23 cellular contexts compared by ENCODE assay signal in the genomic region with DNA sequence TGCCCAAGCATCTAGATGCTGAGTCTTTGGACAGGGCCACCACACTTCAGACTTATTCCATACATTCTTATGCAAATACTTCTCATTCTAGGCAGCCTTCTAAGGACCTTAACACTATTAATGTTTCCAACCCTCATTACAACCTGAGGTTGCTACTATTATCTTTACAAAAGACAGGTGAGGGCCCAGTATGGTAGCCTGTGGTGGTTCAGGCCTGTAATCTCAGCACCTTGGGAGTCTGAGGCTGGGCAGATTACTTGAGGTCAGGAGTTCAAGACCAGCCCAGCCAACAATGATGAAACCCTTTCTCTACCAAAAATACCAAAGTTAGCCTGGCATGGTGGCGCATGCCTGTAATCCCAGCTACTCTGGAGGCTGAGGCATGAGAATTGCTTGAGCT. TPM values are rescaled to one million over a fixed set of nuclear protein-coding genes. Genes with fewer than 3 reads are reported as not detected.
DNase-seq lines count a peak whose midpoint lies in the region; ATAC-seq, FAIRE-seq and TF ChIP-seq lines count a peak whose summit lies in the region.
"Had no signal": no experiment of that assay in that cellular context is flagged by ENCODE, and none has a peak within 500 bp of the region (broad histone marks: within the 10 kb centered on the region; RNA-seq: fewer than 3 reads in every experiment).

No MANE protein-coding gene starts in this region.

- no peak overlapping the region for H3K56ac ChIP-seq in H1 (replicated peaks; ENCODE audit: insufficient read length, low read depth, low read length)

- H4K8ac ChIP-seq in H1 (ENCODE audit: extremely low read depth, insufficient read depth, low read length), result no peak overlapping the region

- H3K14ac ChIP-seq in H1 (ENCODE audit: insufficient read length), result no peak overlapping the region

- no peak overlapping the region for H2BK5ac ChIP-seq in H1 (ENCODE audit: low read depth, low read length)

- H3K4me3 ChIP-seq in AG04450 (ENCODE audit: low read depth, low read length), result no peak overlapping the region
- H3K4me3 ChIP-seq in HUES64 (ENCODE audit: low read length), result no peak overlapping the region
- no peak overlapping the region for H3K4me3 ChIP-seq in H1 (ENCODE audit: extremely low read depth in 1 of 4, insufficient read depth in 2 of 4, low read depth in 3 of 4, low read length in 4 of 4)
- H3K4me3 ChIP-seq: A549 had no signal

- H3K9ac ChIP-seq in HUES64 (ENCODE audit: low read depth, low read length) (no peak overlapping the region), H1 (replicated peaks in 1 of 4; ENCODE audit: extremely low read depth in 1 of 4, low read depth in 3 of 4, low read length in 3 of 4) (no peak overlapping the region)

- H3K36me3 ChIP-seq in HUES64 (ENCODE audit: insufficient read depth, low read length) (peaks cover 29% of the 10 kb centered on the region), H1 (ENCODE audit: control insufficient read depth in 2 of 4, insufficient read depth in 4 of 4, low read length in 3 of 4) (peaks cover 8 to 45% (median 16%) of the 10 kb centered on the region in 4 experiments)

- H3K4me1 ChIP-seq in HUES64 (ENCODE audit: insufficient read depth, low read length) (no peaks in the 10 kb centered on the region), H1 (replicated peaks in 1 of 4; ENCODE audit: control insufficient read depth in 3 of 4, insufficient read depth in 4 of 4, low read length in 3 of 4) (peaks cover 0 to 7% (median 2%) of the 10 kb centered on the region in 4 experiments; a peak in 1 of 7 replicates)
- H3K4me1 ChIP-seq: A549 had no signal

- H2BK120ac ChIP-seq in H1 (replicated peaks; ENCODE audit: low read depth, low read length), result no peak overlapping the region

- H3K9me3 ChIP-seq in AG04450 (ENCODE audit: control insufficient read depth, insufficient read depth, low read length) (peaks cover 23% of the 10 kb centered on the region; the same call in 1 of the 2 replicates), HUES64 (ENCODE audit: insufficient read depth, low read depth, low read length) (peaks cover 44% of the 10 kb centered on the region), H1 (ENCODE audit: insufficient read depth in 2 of 2, low read depth in 1 of 2, low read length in 1 of 2) (peaks cover 47 to 50% of the 10 kb centered on the region in 2 experiments)

- H3K4me2 ChIP-seq in H1 (ENCODE audit: insufficient read depth in 1 of 2, low read depth in 2 of 2, low read length in 2 of 2), result peak overlapping the region; percentile 2 to 28; a peak in 2 of 4 replicates
- H3K4me2 ChIP-seq: A549 had no signal

- H2BK20ac ChIP-seq in H1 (ENCODE audit: low read length), result no peak overlapping the region

- no peak overlapping the region for H4K91ac ChIP-seq in H1 (replicated peaks; ENCODE audit: insufficient read length, low read length)

- no peak for TF ChIP-seq EP300 in H1 (IDR thresholded peaks at IDR 0.05; ENCODE audit: borderline replicate concordance in 1 of 2, low read depth in 2 of 2, low read length in 2 of 2)

- no peak overlapping the region for H4K5ac ChIP-seq in H1 (ENCODE audit: insufficient read length, low read depth, low read length)

- no peak for DNase-seq in AG04450 (ENCODE audit: low read depth, low spot score)
- DNase-seq in H1 (ENCODE audit: low read depth in 1 of 2, low spot score in 2 of 2), result no peak
- no peak for DNase-seq in NCI-H82 (lab: John Stamatoyannopoulos, UW)
- DNase-seq in NCI-H146 treated with DMSO at 0.1 percent for 48 hours (lab: John Stamatoyannopoulos, UW; ENCODE audit: unreplicated experiment), result no peak
- DNase-seq in Right ventricle myocardium inferior (ENCODE audit: missing footprints), result no peak
- DNase-seq: ACHN; C1 segment of cervical spinal cord; Calu3; CD4-positive, alpha-beta memory T cell; DMS53; DMS79 treated with DMSO at 0.1 percent for 48 hours; GF-D8; GOT3; H7; HCEC 1CT had no signal

- H2AK5ac ChIP-seq in H1 (ENCODE audit: low read depth, low read length), result no peak overlapping the region

- H2BK15ac ChIP-seq in H1 (ENCODE audit: low read length), result no peak overlapping the region

- H2AFZ ChIP-seq in H1 (ENCODE audit: low read length), result no peak overlapping the region

- no peak for FAIRE-seq in H1 (lab: Jason Lieb, UNC)
- FAIRE-seq: A549, GM12891, GM18507 had no signal

- CTCF ChIA-PET in AG04450 (lab: Charles Lee) (no interaction called here), H1 (lab: Charles Lee; ENCODE audit: partially characterized antibody) (no interaction called here)

- no peaks in the 10 kb centered on the region for H3K79me1 ChIP-seq in H1 (ENCODE audit: low read depth, low read length)

- 86% methylated on average over 1 of the region's 1 CpG for WGBS in HUES64
- WGBS in H1 (ENCODE audit: extremely low coverage in 1 of 2, insufficient coverage in 1 of 2, insufficient read length in 1 of 2, insufficient replicate concordance in 2 of 2, low coverage in 1 of 2, low lambda C conversion rate in 2 of 2, missing lambda C conversion rate in 1 of 2), 2 experiments, result 88% methylated on average over 1 of the region's 1 CpG; no CpG with 5 or more reads in 1 of the 2 experiments

- H2BK12ac ChIP-seq in H1 (ENCODE audit: low read depth, low read length), result no peak overlapping the region

- H3K79me2 ChIP-seq in H1 (ENCODE audit: control insufficient read depth in 1 of 2, insufficient read depth in 2 of 2, low read length in 2 of 2), result no peaks in the 10 kb centered on the region

- no peak overlapping the region for H3K4ac ChIP-seq in H1 (replicated peaks; ENCODE audit: insufficient read length, low read depth, low read length)

- intact Hi-C loops in Right ventricle myocardium inferior (cut with DNase I), result no loop called here

- no peaks in the 10 kb centered on the region for H3K23me2 ChIP-seq in H1 (ENCODE audit: low read depth, low read length)

- no peak overlapping the region for H3K23ac ChIP-seq in H1 (ENCODE audit: insufficient read length)

- POLR2A ChIA-PET in AG04450 (lab: Yijun Ruan, JAX), result no interaction called here
- POLR2A ChIA-PET in H1 (lab: Charles Lee; ENCODE audit: partially characterized antibody), result interaction anchor here (1.0 kb wide), 1 partner anchor 8 kb away, joined by 3 read pairs; no protein-coding TSS in a partner anchor

- H3K27me3 ChIP-seq in AG04450 (ENCODE audit: control insufficient read depth, insufficient read depth, low read length) (no peaks in the 10 kb centered on the region), HUES64 (ENCODE audit: insufficient read depth, low read length) (no peaks in the 10 kb centered on the region), H1 (replicated peaks in 1 of 4; ENCODE audit: control insufficient read depth in 3 of 4, extremely low read depth in 1 of 4, insufficient read depth in 3 of 4, low read length in 3 of 4) (no peaks in the 10 kb centered on the region)

- no peak for ATAC-seq in Right ventricle myocardium inferior
- ATAC-seq: A549 had no signal

- no peak for TF ChIP-seq RAD21 in H1 (IDR thresholded peaks at IDR 0.05 in 1 of 2, conservative IDR thresholded peaks at IDR 0.05 in 1 of 2; ENCODE audit: low read depth in 2 of 2, low read length in 2 of 2)

- H3K18ac ChIP-seq in H1 (ENCODE audit: extremely low read depth, low read length), result no peak overlapping the region

- no peak for TF ChIP-seq POLR2A in H1 (IDR thresholded peaks at IDR 0.05; ENCODE audit: control extremely low read depth in 1 of 2, low read depth in 2 of 2, low read length in 2 of 2)

- no peak for TF ChIP-seq CTCF in AG04450 (IDR thresholded peaks at IDR 0.05; ENCODE audit: low read depth, low read length)
- no peak for TF ChIP-seq CTCF in H1 (IDR thresholded peaks at IDR 0.05; ENCODE audit: control extremely low read depth in 1 of 3, insufficient read depth in 1 of 3, low read depth in 1 of 3, low read length in 3 of 3)

- peak overlapping the region; percentile 1 for H3K27ac ChIP-seq in AG04450 (ENCODE audit: low read depth, low read length)
- peak overlapping the region; percentile 34; the same call in 1 of the 2 replicates for H3K27ac ChIP-seq in HUES64 (ENCODE audit: low read depth, low read length)
- H3K27ac ChIP-seq in H1 (ENCODE audit: low read depth, low read length), result no peak overlapping the region
- H3K27ac ChIP-seq: 22Rv1, A549 had no signal

- peaks cover 0 to 3% of the 10 kb centered on the region in 2 experiments for H4K20me1 ChIP-seq in H1 (replicated peaks in 1 of 2; ENCODE audit: control insufficient read depth in 1 of 2, insufficient read depth in 2 of 2, low read length in 2 of 2)

RNA-seq across cellular contexts. Expression of a gene that starts 16.2 kb away (rescaled TPM):
- polyA plus RNA-seq in AG04450 (2011; rRNA removed) (13.7 and 18.0 TPM in 2 replicates), H1 (2011; rRNA removed) (5.4 and 9.3 TPM in 2 replicates)
- polyA minus RNA-seq in AG04450 (2011; rRNA and poly(A)+ RNA removed), result 13.4 and 23.5 TPM in 2 replicates
- polyA plus RNA-seq in HUES64 (2013, experiment 1 of 2), result 16.7 TPM
- polyA plus RNA-seq in HUES64 (2013, experiment 2 of 2), result 25.7 TPM
- total RNA-seq in H1 (2021; fragmentation: NEBNext Ultra II Directional; extraction: Animal tissue kit (Norgen Biotek cat#: 25700)), result 34.8 and 38.5 TPM in 2 replicates
- 16.6 TPM for polyA plus RNA-seq in H1 (2011; cell fraction: cytosol; rRNA removed)
- polyA plus RNA-seq in H1 (2011; cell fraction: nucleus; rRNA removed), result 11.9 TPM
- polyA plus RNA-seq in H1 (2012, experiment 1 of 2), result 22.4 to 34.9 TPM (median 24.3 TPM) in 4 replicates
- 1.7 TPM for polyA plus RNA-seq in H1 (2012, experiment 2 of 2)
- polyA plus RNA-seq in H1 (2013, experiment 1 of 2), result 28.3 TPM
- polyA plus RNA-seq in H1 (2013, experiment 2 of 2), result 30.5 TPM
- 18.4 and 23.3 TPM in 2 replicates for polyA minus RNA-seq in H1 (2011; rRNA and poly(A)+ RNA removed)
- polyA minus RNA-seq in H1 (2011; cell fraction: cytosol; rRNA and poly(A)+ RNA removed), result 19.0 TPM
- polyA minus RNA-seq in H1 (2011; cell fraction: nucleus; rRNA and poly(A)+ RNA removed), result 34.6 TPM
- total RNA-seq in Right ventricle myocardium inferior, result 14.7 TPM

RNA-seq across cellular contexts. Expression of a gene that starts 42.3 kb away (rescaled TPM):
- polyA plus RNA-seq in AG04450 (2011; rRNA removed) (96.2 and 121 TPM in 2 replicates), H1 (2011; rRNA removed) (66.8 and 96.1 TPM in 2 replicates)
- polyA minus RNA-seq in AG04450 (2011; rRNA and poly(A)+ RNA removed), result 82.4 and 91.3 TPM in 2 replicates
- polyA plus RNA-seq in HUES64 (2013, experiment 1 of 2), result 45.9 TPM
- polyA plus RNA-seq in HUES64 (2013, experiment 2 of 2), result 49.1 TPM
- total RNA-seq in H1 (2021; fragmentation: NEBNext Ultra II Directional; extraction: Animal tissue kit (Norgen Biotek cat#: 25700)), result 77.0 and 83.8 TPM in 2 replicates
- polyA plus RNA-seq in H1 (2011; cell fraction: cytosol; rRNA removed), result 68.3 TPM
- polyA plus RNA-seq in H1 (2011; cell fraction: nucleus; rRNA removed), result 76.0 TPM
- 63.6 to 73.4 TPM (median 72.7 TPM) in 4 replicates for polyA plus RNA-seq in H1 (2012, experiment 1 of 2)
- 82.2 TPM for polyA plus RNA-seq in H1 (2012, experiment 2 of 2)
- 63.4 TPM for polyA plus RNA-seq in H1 (2013, experiment 1 of 2)
- polyA plus RNA-seq in H1 (2013, experiment 2 of 2), result 63.9 TPM
- polyA minus RNA-seq in H1 (2011; rRNA and poly(A)+ RNA removed), result 41.2 and 48.6 TPM in 2 replicates
- polyA minus RNA-seq in H1 (2011; cell fraction: cytosol; rRNA and poly(A)+ RNA removed), result 56.2 TPM
- 38.8 TPM for polyA minus RNA-seq in H1 (2011; cell fraction: nucleus; rRNA and poly(A)+ RNA removed)
- total RNA-seq in Right ventricle myocardium inferior, result 76.0 TPM

RNA-seq across cellular contexts. Expression of a gene that starts 54.1 kb away (rescaled TPM):
- not detected in 2 replicates for polyA plus RNA-seq in AG04450 (2011; rRNA removed)
- polyA minus RNA-seq in AG04450 (2011; rRNA and poly(A)+ RNA removed), result not detected in 2 replicates
- not detected for polyA plus RNA-seq in HUES64 (2013, experiment 1 of 2)
- not detected for polyA plus RNA-seq in HUES64 (2013, experiment 2 of 2)
- total RNA-seq in H1 (2021; fragmentation: NEBNext Ultra II Directional; extraction: Animal tissue kit (Norgen Biotek cat#: 25700)), result 0.27 and 0.48 TPM in 2 replicates
- polyA plus RNA-seq in H1 (2011; rRNA removed), result 0.32 and 0.42 TPM in 2 replicates
- 0.72 TPM for polyA plus RNA-seq in H1 (2011; cell fraction: cytosol; rRNA removed)
- polyA plus RNA-seq in H1 (2011; cell fraction: nucleus; rRNA removed), result 0.98 TPM
- 0.17 to 0.47 TPM (median 0.30 TPM) in 4 replicates for polyA plus RNA-seq in H1 (2012, experiment 1 of 2)
- 0.30 TPM for polyA plus RNA-seq in H1 (2012, experiment 2 of 2)
- polyA plus RNA-seq in H1 (2013, experiment 1 of 2), result 0.26 TPM
- polyA plus RNA-seq in H1 (2013, experiment 2 of 2), result 0.33 TPM
- 0.78 and 0.85 TPM in 2 replicates for polyA minus RNA-seq in H1 (2011; rRNA and poly(A)+ RNA removed)
- polyA minus RNA-seq in H1 (2011; cell fraction: cytosol; rRNA and poly(A)+ RNA removed), result not detected
- polyA minus RNA-seq in H1 (2011; cell fraction: nucleus; rRNA and poly(A)+ RNA removed), result 1.00 TPM
- total RNA-seq in Right ventricle myocardium inferior, result 0.41 TPM
- total RNA-seq: Calu3; CD4-positive, alpha-beta memory T cell; Daoy; G401 had no signal
- polyA plus RNA-seq: A549; BJ; CD4-positive, alpha-beta memory T cell had no signal
